In the genomic region with DNA sequence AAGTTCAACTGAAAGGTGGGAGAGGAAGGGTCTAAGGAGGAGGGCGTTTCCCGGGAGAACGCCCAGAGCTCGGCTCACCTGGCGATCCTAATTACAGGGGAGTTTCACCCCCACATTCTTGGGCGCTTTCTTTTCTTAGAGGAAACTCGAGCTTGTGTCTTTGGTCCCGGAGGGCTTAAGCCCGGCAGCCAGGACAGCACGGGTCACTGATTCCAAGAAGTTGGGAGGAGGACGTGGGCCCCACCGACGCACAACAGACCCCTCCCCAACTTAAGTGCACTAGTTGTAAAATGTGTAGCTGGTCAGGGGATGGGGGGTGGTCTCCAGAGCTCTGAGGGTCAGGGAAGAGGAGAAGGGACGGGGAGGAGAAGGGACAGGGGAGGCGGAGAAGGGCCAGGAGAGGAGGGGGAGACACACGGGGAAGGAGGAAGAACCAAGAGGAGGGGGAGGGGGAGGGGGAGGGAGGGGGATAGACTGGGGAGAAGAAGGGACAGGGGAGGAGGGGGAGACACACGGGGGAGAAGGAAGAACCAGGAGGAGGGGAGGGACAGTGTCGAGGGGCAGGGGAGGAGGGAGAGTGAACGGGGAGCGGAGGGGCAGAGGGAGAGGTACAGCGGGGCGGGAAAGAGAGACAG, we compare ENCODE assay signal across 8 cellular contexts. TPM values are rescaled to one million over a fixed set of nuclear protein-coding genes. Genes with fewer than 3 reads are reported as not detected.
DNase-seq lines count a peak whose midpoint lies in the region; TF ChIP-seq lines count a peak whose summit lies in the region.

No MANE protein-coding gene starts in this region.

- H3K9ac ChIP-seq in neural progenitor cell: no peak overlapping the region

- no peak for TF ChIP-seq CTCF in neural progenitor cell (IDR thresholded peaks at IDR 0.05)

- intact Hi-C loops in dendritic cell treated with granulocyte-macrophage colony-stimulating factor and Interleukin-4, amounts not matched to agents 40 ng/mL and 50 ng/mL, for 4 days (cut with micrococcal nuclease): loop anchor here (10.0 kb wide), 1 partner anchor 135 kb away; no protein-coding TSS in a partner anchor

- H4K20me1 ChIP-seq in neural progenitor cell (ENCODE audit: low read depth): peaks cover 21% of the 10 kb centered on the region

- H3K4me2 ChIP-seq in neural progenitor cell: peak overlapping the region; percentile 77

- no peaks in the 10 kb centered on the region for H3K36me3 Mint-ChIP-seq in dendritic cell treated with granulocyte-macrophage colony-stimulating factor and Interleukin-4, amounts not matched to agents 40 ng/mL and 50 ng/mL, for 4 days (ENCODE audit: low read depth)
- H3K36me3 Mint-ChIP-seq in neural progenitor cell: peaks cover 2% of the 10 kb centered on the region

- H3K27ac ChIP-seq in neural progenitor cell: no peak overlapping the region

- peaks cover 72% of the 10 kb centered on the region for H3K27me3 Mint-ChIP-seq in dendritic cell treated with granulocyte-macrophage colony-stimulating factor and Interleukin-4, amounts not matched to agents 40 ng/mL and 50 ng/mL, for 4 days
- H3K27me3 Mint-ChIP-seq in neural progenitor cell (ENCODE audit: insufficient read depth, low read depth): peaks cover 15% of the 10 kb centered on the region

- H3K9me3 Mint-ChIP-seq in dendritic cell treated with granulocyte-macrophage colony-stimulating factor and Interleukin-4, amounts not matched to agents 40 ng/mL and 50 ng/mL, for 4 days: no peaks in the 10 kb centered on the region
- H3K9me3 Mint-ChIP-seq in neural progenitor cell: no peaks in the 10 kb centered on the region

- H3K4me1 ChIP-seq in neural progenitor cell: peaks cover 16% of the 10 kb centered on the region

- peak; percentile 40 for DNase-seq in DMS53 (lab: John Stamatoyannopoulos, UW)
- no peak for DNase-seq in MG63
- peak; percentile 81 for DNase-seq in neural progenitor cell (ENCODE audit: low spot score)
- no peak for DNase-seq in T1000 (lab: John Stamatoyannopoulos, UW)
- no peak for DNase-seq in D341Med (ENCODE audit: low spot score)
- no peak for DNase-seq in mucosa of gallbladder (ENCODE audit: low spot score)
- DNase-seq in NCI-H128 (lab: John Stamatoyannopoulos, UW; ENCODE audit: unreplicated experiment): no peak

- H3K27ac Mint-ChIP-seq in dendritic cell treated with granulocyte-macrophage colony-stimulating factor and Interleukin-4, amounts not matched to agents 40 ng/mL and 50 ng/mL, for 4 days: no peak overlapping the region
- no peak overlapping the region for H3K27ac Mint-ChIP-seq in neural progenitor cell

- peaks cover 51% of the 10 kb centered on the region for H3K79me2 ChIP-seq in neural progenitor cell (ENCODE audit: low read depth)

- no peak overlapping the region for H2AFZ ChIP-seq in neural progenitor cell (replicated peaks)

- H3K27me3 ChIP-seq in MG63: no peaks in the 10 kb centered on the region
- H3K27me3 ChIP-seq in neural progenitor cell: no peaks in the 10 kb centered on the region

- H3K36me3 ChIP-seq in MG63 (no peaks in the 10 kb centered on the region), neural progenitor cell (no peaks in the 10 kb centered on the region)

- peak overlapping the region; percentile 51 for H3K4me3 ChIP-seq in MG63
- H3K4me3 ChIP-seq in neural progenitor cell: peak overlapping the region; percentile 72

- peaks cover 7% of the 10 kb centered on the region for H3K4me1 Mint-ChIP-seq in dendritic cell treated with granulocyte-macrophage colony-stimulating factor and Interleukin-4, amounts not matched to agents 40 ng/mL and 50 ng/mL, for 4 days (ENCODE audit: low read depth)
- H3K4me1 Mint-ChIP-seq in neural progenitor cell: peaks cover 12% of the 10 kb centered on the region

- H3K9me3 ChIP-seq in MG63 (no peaks in the 10 kb centered on the region), neural progenitor cell (ENCODE audit: low read depth) (no peaks in the 10 kb centered on the region)

- H3K4me3 Mint-ChIP-seq in dendritic cell treated with granulocyte-macrophage colony-stimulating factor and Interleukin-4, amounts not matched to agents 40 ng/mL and 50 ng/mL, for 4 days: peak overlapping the region; percentile 20
- peak overlapping the region; percentile 79 for H3K4me3 Mint-ChIP-seq in neural progenitor cell

- H3F3A ChIP-seq in neural progenitor cell (ENCODE audit: low read depth): peaks cover 19% of the 10 kb centered on the region

RNA-seq across cellular contexts. Expression of a gene that starts 0.9 kb away (rescaled TPM):
- total RNA-seq in MG63 (2014; rRNA removed; shearing (Covaris generic); ENCODE audit: low replicate concordance): 9.6 and 11.0 TPM in 2 replicates
- total RNA-seq in neural progenitor cell (ENCODE audit: low replicate concordance) (29.5 and 35.1 TPM in 2 replicates), mucosa of gallbladder (55.8 TPM)

Comparison
In these comparisons a context has a peak if more than half of its experiments do, and no peak if none do; other contexts are left out.
1. DNase-seq: peak in DMS53 (single experiment) and neural progenitor cell (single experiment); none in MG63 (single experiment), T1000 (single experiment), D341Med (single experiment), mucosa of gallbladder (single experiment) and NCI-H128 (single experiment).